In the genomic region with DNA sequence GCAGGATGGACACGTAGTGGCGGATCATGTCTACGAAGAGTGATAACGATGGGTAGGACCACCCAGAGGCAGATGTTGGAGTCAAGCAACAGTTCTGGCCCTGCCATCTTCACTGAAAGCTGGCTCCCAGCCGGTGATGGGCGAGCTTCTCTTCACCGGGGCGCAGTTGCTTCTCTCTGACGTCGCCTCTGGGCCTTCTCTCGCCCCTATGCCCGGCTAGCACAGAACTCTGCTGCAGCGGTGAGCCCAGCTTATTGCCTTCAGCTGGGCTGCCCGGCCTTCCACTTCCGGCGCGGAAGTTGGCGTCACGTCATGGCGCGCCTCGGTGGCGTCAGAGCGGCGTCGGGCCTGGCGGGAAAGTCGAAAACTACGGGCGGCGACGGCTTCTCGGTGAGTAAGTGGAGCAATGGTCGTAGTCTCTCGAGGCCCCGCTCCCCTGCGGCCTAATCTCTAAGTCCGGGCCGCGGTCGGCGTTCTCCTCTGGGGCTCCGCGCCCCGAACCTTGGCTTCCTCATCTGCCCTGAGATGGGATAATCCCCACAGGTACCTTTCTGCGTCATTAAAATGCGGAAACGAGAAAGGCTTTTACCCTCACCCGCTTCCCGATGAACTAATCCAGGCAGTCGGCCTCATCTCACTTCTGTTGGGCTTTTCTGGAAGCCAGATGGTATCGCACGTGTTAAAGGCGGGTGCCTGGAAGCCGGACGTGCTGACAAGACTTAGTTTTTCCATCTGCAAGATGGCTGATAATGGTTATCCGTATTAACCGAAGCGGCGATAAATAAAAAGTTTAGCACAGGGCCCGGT, we compare ENCODE assay signal across 1 cellular context.
TF ChIP-seq lines count a peak whose summit lies in the region.

A gene (plus strand): TSS at position 354 of the 807 bp plus-strand sequence. CDS start 2,221 bp downstream, outside the sequence.

TF ChIP-seq in Ishikawa, 13 proteins besides CTCF, POLR2A, EP300 and RAD21 (continued from another document):
- TF ChIP-seq, protein P1, sequence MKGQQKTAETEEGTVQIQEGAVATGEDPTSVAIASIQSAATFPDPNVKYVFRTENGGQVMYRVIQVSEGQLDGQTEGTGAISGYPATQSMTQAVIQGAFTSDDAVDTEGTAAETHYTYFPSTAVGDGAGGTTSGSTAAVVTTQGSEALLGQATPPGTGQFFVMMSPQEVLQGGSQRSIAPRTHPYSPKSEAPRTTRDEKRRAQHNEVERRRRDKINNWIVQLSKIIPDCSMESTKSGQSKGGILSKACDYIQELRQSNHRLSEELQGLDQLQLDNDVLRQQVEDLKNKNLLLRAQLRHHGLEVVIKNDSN (IDR thresholded peaks at IDR 0.05): no peak; the same call in 1 of the 2 replicates
- TF ChIP-seq TAF1 (IDR thresholded peaks at IDR 0.05; ENCODE audit: low read depth) (peak; percentile 91), YY1 (IDR thresholded peaks at IDR 0.05; ENCODE audit: low read depth) (peak; percentile 74), EGR1 (IDR thresholded peaks at IDR 0.05) (no peak), TEAD4 (IDR thresholded peaks at IDR 0.05) (0 out of 2 replicates have a peak, but pooled peaks have one; percentile 16), ZBTB7A (IDR thresholded peaks at IDR 0.05; ENCODE audit: low read depth) (no peak), CREB1 (IDR thresholded peaks at IDR 0.05; ENCODE audit: low read depth) (peak; percentile 100), TCF12 (IDR thresholded peaks at IDR 0.05; ENCODE audit: low read depth) (peak; percentile 81; the same call in 1 of the 2 replicates)
- TF ChIP-seq, protein P2, sequence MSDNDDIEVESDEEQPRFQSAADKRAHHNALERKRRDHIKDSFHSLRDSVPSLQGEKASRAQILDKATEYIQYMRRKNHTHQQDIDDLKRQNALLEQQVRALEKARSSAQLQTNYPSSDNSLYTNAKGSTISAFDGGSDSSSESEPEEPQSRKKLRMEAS (IDR thresholded peaks at IDR 0.05): peak; percentile 98
